ENCODE assay signal across 1 cellular context in genomic region chr1:13585599-13585965, GRCh38.
TF ChIP-seq lines count a peak whose summit lies in the region.

No MANE protein-coding gene starts in this region.

TF ChIP-seq in H1, 55 proteins besides CTCF, POLR2A, EP300 and RAD21:
- TF ChIP-seq YY1 (IDR thresholded peaks at IDR 0.05; ENCODE audit: low read depth, low read length): 0 out of 2 replicates have a peak, but pooled peaks have one; percentile 22
- TF ChIP-seq SIRT6 (IDR thresholded peaks at IDR 0.05; ENCODE audit: low read length): no peak
- peak; percentile 55 for TF ChIP-seq NANOG (IDR thresholded peaks at IDR 0.05; ENCODE audit: insufficient read depth, low read depth, low read length, poor library complexity, severe bottlenecking)
- TF ChIP-seq CEBPB (IDR thresholded peaks at IDR 0.05; ENCODE audit: low read depth, low read length): no peak
- TF ChIP-seq EGR1 (IDR thresholded peaks at IDR 0.05; ENCODE audit: borderline replicate concordance, low read depth, low read length): no peak
- TF ChIP-seq TBP (IDR thresholded peaks at IDR 0.05; ENCODE audit: low read depth, low read length): peak; percentile 35; the same call in 1 of the 2 replicates
- no peak for TF ChIP-seq TCF12 (IDR thresholded peaks at IDR 0.05; ENCODE audit: low read depth, low read length)
- no peak for TF ChIP-seq KDM4A (IDR thresholded peaks at IDR 0.05; ENCODE audit: low read depth, low read length, severe bottlenecking)
- TF ChIP-seq CHD1 (IDR thresholded peaks at IDR 0.05; ENCODE audit: low read depth, low read length): no peak
- TF ChIP-seq MAX (IDR thresholded peaks at IDR 0.05): no peak
- TF ChIP-seq, protein P1, sequence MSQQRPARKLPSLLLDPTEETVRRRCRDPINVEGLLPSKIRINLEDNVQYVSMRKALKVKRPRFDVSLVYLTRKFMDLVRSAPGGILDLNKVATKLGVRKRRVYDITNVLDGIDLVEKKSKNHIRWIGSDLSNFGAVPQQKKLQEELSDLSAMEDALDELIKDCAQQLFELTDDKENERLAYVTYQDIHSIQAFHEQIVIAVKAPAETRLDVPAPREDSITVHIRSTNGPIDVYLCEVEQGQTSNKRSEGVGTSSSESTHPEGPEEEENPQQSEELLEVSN (IDR thresholded peaks at IDR 0.05): no peak
- no peak for TF ChIP-seq KDM5A (IDR thresholded peaks at IDR 0.05; ENCODE audit: low read length)
- no peak for TF ChIP-seq RFX5 (IDR thresholded peaks at IDR 0.05; ENCODE audit: borderline replicate concordance, low read depth, low read length)
- TF ChIP-seq HDAC6 (IDR thresholded peaks at IDR 0.05; ENCODE audit: low read depth, low read length): no peak
